Comparison of ENCODE assay signal across 16 cellular contexts in genomic region chr17:17440938-17441730, GRCh38. TPM values are rescaled to one million over a fixed set of nuclear protein-coding genes. Genes with fewer than 3 reads are reported as not detected.
DNase-seq lines count a peak whose midpoint lies in the region; ATAC-seq and TF ChIP-seq lines count a peak whose summit lies in the region.
"Had no signal": no experiment of that assay in that cellular context is flagged by ENCODE, and none has a peak within 500 bp of the region (broad histone marks: within the 10 kb centered on the region; RNA-seq: fewer than 3 reads in every experiment).

No MANE protein-coding gene starts in this region.

- H3K36me3 Mint-ChIP-seq in CD4-positive, CD25-positive, alpha-beta regulatory T cell: no peaks in the 10 kb centered on the region
- H3K36me3 Mint-ChIP-seq in neural crest cell (ENCODE audit: low read depth): peaks cover 3% of the 10 kb centered on the region
- no peaks in the 10 kb centered on the region for H3K36me3 Mint-ChIP-seq in naive thymus-derived CD8-positive, alpha-beta T cell

- H3K27me3 Mint-ChIP-seq in CD4-positive, CD25-positive, alpha-beta regulatory T cell: peaks cover 5% of the 10 kb centered on the region
- H3K27me3 Mint-ChIP-seq in neural crest cell (ENCODE audit: low read depth): peaks cover 4% of the 10 kb centered on the region
- H3K27me3 Mint-ChIP-seq in naive thymus-derived CD8-positive, alpha-beta T cell: peaks cover 0 to 2% (median 0%) of the 10 kb centered on the region in 5 donors

- H2BK20ac ChIP-seq in IMR-90 (ENCODE audit: low read depth, low read length): no peak overlapping the region

- no peak overlapping the region for H3K4me3 ChIP-seq in CD4-positive, CD25-positive, alpha-beta regulatory T cell (ENCODE audit: low read depth, low read length)
- no peak overlapping the region for H3K4me3 ChIP-seq in IMR-90 (ENCODE audit: insufficient read depth, low read depth, low read length)
- H3K4me3 ChIP-seq in body of pancreas: no peak overlapping the region
- H3K4me3 ChIP-seq: ascending aorta, HAP-1, thoracic aorta had no signal

- no peak overlapping the region for H2AFZ ChIP-seq in IMR-90 (replicated peaks; ENCODE audit: low read length, poor library complexity)
- H2AFZ ChIP-seq: parathyroid adenoma had no signal

- H2AK5ac ChIP-seq in IMR-90 (ENCODE audit: low read depth, low read length): peak overlapping the region; percentile 25; the same call in 1 of the 2 replicates

- H4K20me1 ChIP-seq in IMR-90 (ENCODE audit: insufficient read depth, low read length): no peaks in the 10 kb centered on the region

- H3K9ac ChIP-seq in IMR-90 (ENCODE audit: low read depth, low read length): no peak overlapping the region
- H3K9ac ChIP-seq: parathyroid adenoma had no signal

- no peak overlapping the region for H3K23ac ChIP-seq in IMR-90 (ENCODE audit: low read depth, low read length)

- H3K27me3 ChIP-seq in CD4-positive, CD25-positive, alpha-beta regulatory T cell (ENCODE audit: control insufficient read depth, insufficient read depth, low read length): no peaks in the 10 kb centered on the region
- H3K27me3 ChIP-seq in IMR-90 (ENCODE audit: control insufficient read depth, insufficient read depth, low read length) (no peaks in the 10 kb centered on the region), body of pancreas (no peaks in the 10 kb centered on the region)
- H3K27me3 ChIP-seq: ascending aorta had no signal

- DNase-seq in CD4-positive, CD25-positive, alpha-beta regulatory T cell: no peak
- DNase-seq in IMR-90: no peak
- DNase-seq in body of pancreas: no peak
- DNase-seq in neural crest cell (ENCODE audit: low read depth, low spot score): no peak
- no peak for DNase-seq in naive thymus-derived CD8-positive, alpha-beta T cell
- DNase-seq in AML-193 (lab: John Stamatoyannopoulos, UW): no peak
- DNase-seq: activated CD4-positive, alpha-beta T cell treated with anti-CD3 and anti-CD28 coated beads, Interleukin-2, amount 50 U/mL, for 4 hours; activated naive CD4-positive, alpha-beta T cell treated with Interleukin-2 at 50 U/mL for 16 hours; activated T-cell treated with anti-CD3 and anti-CD28 coated beads for 4 hours; DND-41; foreskin keratinocyte had no signal

- TF ChIP-seq POLR2A in IMR-90 (IDR thresholded peaks at IDR 0.05; ENCODE audit: low read depth, low read length) (no peak), body of pancreas (IDR thresholded peaks at IDR 0.05) (no peak)

- peaks cover 19% of the 10 kb centered on the region for H3K9me1 ChIP-seq in IMR-90 (ENCODE audit: insufficient read depth, low read length)

- H3K4me1 Mint-ChIP-seq in CD4-positive, CD25-positive, alpha-beta regulatory T cell: peaks cover 0 to 9% (median 4%) of the 10 kb centered on the region in 4 donors
- peaks cover 7% of the 10 kb centered on the region for H3K4me1 Mint-ChIP-seq in neural crest cell
- peaks cover 2 to 12% (median 5%) of the 10 kb centered on the region in 4 donors for H3K4me1 Mint-ChIP-seq in naive thymus-derived CD8-positive, alpha-beta T cell

- H3K9me3 ChIP-seq in CD4-positive, CD25-positive, alpha-beta regulatory T cell (ENCODE audit: control insufficient read depth in 2 of 2, low read length in 2 of 2): no peaks in the 10 kb centered on the region
- no peaks in the 10 kb centered on the region for H3K9me3 ChIP-seq in IMR-90 (ENCODE audit: control insufficient read depth, insufficient read depth, low read length)
- no peaks in the 10 kb centered on the region for H3K9me3 ChIP-seq in body of pancreas
- H3K9me3 ChIP-seq: ascending aorta, HAP-1, thoracic aorta had no signal

- no peak overlapping the region; the same call in 1 of the 2 replicates for H4K5ac ChIP-seq in IMR-90 (ENCODE audit: low read depth, low read length)

- no peak overlapping the region for H4K91ac ChIP-seq in IMR-90 (ENCODE audit: insufficient read depth, low read depth, low read length)

- no peak overlapping the region for H3K4me2 ChIP-seq in IMR-90 (ENCODE audit: low read depth, low read length)

- peaks cover 3% of the 10 kb centered on the region for H3K4me1 ChIP-seq in CD4-positive, CD25-positive, alpha-beta regulatory T cell (ENCODE audit: control insufficient read depth, insufficient read depth, low read length, poor library complexity, severe bottlenecking)
- peaks cover 9% of the 10 kb centered on the region for H3K4me1 ChIP-seq in IMR-90 (ENCODE audit: control insufficient read depth, insufficient read depth, low read length)
- peaks cover 18% of the 10 kb centered on the region for H3K4me1 ChIP-seq in body of pancreas
- H3K4me1 ChIP-seq: ascending aorta, foreskin keratinocyte, HAP-1 had no signal

- no peak overlapping the region; the same call in 2 of the 3 replicates for H2BK15ac ChIP-seq in IMR-90 (ENCODE audit: low read depth, low read length)

- 93% methylated on average over 2 of the region's 11 CpGs; no CpG with 5 or more reads in 1 of the 2 experiments for WGBS in IMR-90 (ENCODE audit: extremely low coverage in 2 of 2, insufficient read length in 1 of 2), 2 experiments
- 88 to 93% methylated on average over 11 of the region's 11 CpGs for WGBS in body of pancreas, 2 donors

- no peak for ATAC-seq in CD4-positive, CD25-positive, alpha-beta regulatory T cell (ENCODE audit: low read depth in 2 of 2)
- ATAC-seq in IMR-90 (ENCODE audit: low read depth): no peak
- no peak for ATAC-seq in body of pancreas
- no peak for ATAC-seq in naive thymus-derived CD8-positive, alpha-beta T cell
- ATAC-seq in HG03097 (IDR thresholded peaks at IDR 0.05; ENCODE audit: low FRiP score, unreplicated experiment): no peak
- ATAC-seq: foreskin keratinocyte had no signal

- POLR2A ChIA-PET in IMR-90 (lab: Charles Lee; ENCODE audit: unreplicated experiment): no interaction called here
- POLR2A ChIA-PET in naive thymus-derived CD8-positive, alpha-beta T cell (lab: Charles Lee): interaction anchor here (0.8 to 1.3 kb wide), 2 partner anchors 46 to 48 kb away, joined by 3 to 5 read pairs; no protein-coding TSS in a partner anchor

- BruUV-seq in IMR-90 (replicated peaks; lab: Mats Ljungman, UMichigan): no TSS peak

- dilution Hi-C loops in IMR-90 (cut with HindIII; ENCODE audit: low sequenced_read_pairs, unreplicated experiment): no loop called here

- H3K27ac Mint-ChIP-seq in CD4-positive, CD25-positive, alpha-beta regulatory T cell: peak overlapping the region in 2 of 3 donors; percentile 9 to 62
- H3K27ac Mint-ChIP-seq in neural crest cell (ENCODE audit: unreplicated experiment): peak overlapping the region; percentile 67
- no peak overlapping the region for H3K27ac Mint-ChIP-seq in naive thymus-derived CD8-positive, alpha-beta T cell

- H4K8ac ChIP-seq in IMR-90 (ENCODE audit: low read depth in 2 of 2, low read length in 2 of 2): no peak overlapping the region

- in situ Hi-C loops in IMR-90 (cut with MboI; ENCODE audit: low sequenced_read_pairs): no loop called here

- no peak overlapping the region for H2AK9ac ChIP-seq in IMR-90 (replicated peaks; ENCODE audit: low read depth, low read length, poor library complexity)

- no peak overlapping the region for H3K27ac ChIP-seq in CD4-positive, CD25-positive, alpha-beta regulatory T cell (ENCODE audit: insufficient read depth, low read length, poor library complexity, severe bottlenecking)
- H3K27ac ChIP-seq in IMR-90 (ENCODE audit: insufficient read depth, low read length) (no peak overlapping the region), body of pancreas (peak overlapping the region; percentile 72 to 87 (median 78))
- H3K27ac ChIP-seq: ascending aorta, foreskin keratinocyte, parathyroid adenoma, thoracic aorta had no signal

- H3K79me1 ChIP-seq in IMR-90 (ENCODE audit: low read depth in 1 of 2, low read length in 2 of 2): no peaks in the 10 kb centered on the region

- no peak overlapping the region for H3K4me3 Mint-ChIP-seq in CD4-positive, CD25-positive, alpha-beta regulatory T cell
- no peak overlapping the region for H3K4me3 Mint-ChIP-seq in neural crest cell
- H3K4me3 Mint-ChIP-seq in naive thymus-derived CD8-positive, alpha-beta T cell: no peak overlapping the region

- no peaks in the 10 kb centered on the region for H3K9me3 Mint-ChIP-seq in CD4-positive, CD25-positive, alpha-beta regulatory T cell
- H3K9me3 Mint-ChIP-seq in neural crest cell: peaks cover 5% of the 10 kb centered on the region
- H3K9me3 Mint-ChIP-seq in naive thymus-derived CD8-positive, alpha-beta T cell: no peaks in the 10 kb centered on the region

- intact Hi-C loops in IMR-90 (cut with micrococcal nuclease): no loop called here
- intact Hi-C loops in body of pancreas (cut with DNase I): no loop called here

- 0 out of 2 replicates have a peak overlapping the region, but pooled peaks have one; percentile 41 for H3K14ac ChIP-seq in IMR-90 (replicated peaks; ENCODE audit: low read depth, low read length)

- no peak overlapping the region for H3K56ac ChIP-seq in IMR-90 (ENCODE audit: extremely low read depth, insufficient read depth, low read length)

- H3K36me3 ChIP-seq in CD4-positive, CD25-positive, alpha-beta regulatory T cell (ENCODE audit: control insufficient read depth, insufficient read depth, low read length): no peaks in the 10 kb centered on the region
- H3K36me3 ChIP-seq in IMR-90 (ENCODE audit: control insufficient read depth, insufficient read depth, low read length): no peaks in the 10 kb centered on the region
- no peaks in the 10 kb centered on the region for H3K36me3 ChIP-seq in body of pancreas (replicated peaks in 1 of 2; ENCODE audit: insufficient read depth in 1 of 2, low read depth in 2 of 2)
- H3K36me3 ChIP-seq: ascending aorta, HAP-1, thoracic aorta had no signal

- TF ChIP-seq RAD21 in IMR-90 (IDR thresholded peaks at IDR 0.05; ENCODE audit: low read length): no peak

- no peak overlapping the region for H3K18ac ChIP-seq in IMR-90 (ENCODE audit: low read depth, low read length)

- H2BK120ac ChIP-seq in IMR-90 (ENCODE audit: low read depth, low read length): no peak overlapping the region

- H3K4ac ChIP-seq in IMR-90 (ENCODE audit: low read depth, low read length): no peak overlapping the region

- CTCF ChIA-PET in IMR-90 (lab: Yijun Ruan, JAX): no interaction called here

- TF ChIP-seq CTCF in IMR-90 (conservative IDR thresholded peaks at IDR 0.05; ENCODE audit: low read depth, low read length): no peak
- no peak for TF ChIP-seq CTCF in body of pancreas (IDR thresholded peaks at IDR 0.05)
- no peak for TF ChIP-seq CTCF in neural crest cell (conservative IDR thresholded peaks at IDR 0.05)

- no peak overlapping the region for H2BK5ac ChIP-seq in IMR-90 (ENCODE audit: low read depth, low read length, poor library complexity, severe bottlenecking)

RNA-seq across cellular contexts. Expression of gene MED9, which starts 35.7 kb away (rescaled TPM):
- total RNA-seq in CD4-positive, CD25-positive, alpha-beta regulatory T cell: 21.6 TPM
- polyA plus RNA-seq in CD4-positive, CD25-positive, alpha-beta regulatory T cell: 10 to 100 TPM; 13.7 to 16.6 (median 15.9) TPM
- total RNA-seq in IMR-90 (2012; rRNA removed) (6.1 and 8.9 TPM in 2 replicates), body of pancreas (1 to 10 TPM; 4.9 to 7.8 TPM), neural crest cell (20.5 and 22.2 TPM in 2 replicates)
- 9.1 and 10.1 TPM in 2 replicates for polyA plus RNA-seq in IMR-90 (2012; rRNA removed)
- polyA plus RNA-seq in IMR-90 (2012; cell fraction: cytosol; rRNA removed): 3.3 and 9.5 TPM in 2 replicates
- polyA plus RNA-seq in IMR-90 (2012; cell fraction: nucleus; rRNA removed; ENCODE audit: low replicate concordance): 12.6 and 13.5 TPM in 2 replicates
- 10 to 100 TPM; 19.2 to 20.4 TPM for total RNA-seq in naive thymus-derived CD8-positive, alpha-beta T cell
- 10 to 100 TPM; 11.9 to 17.4 (median 13.7) TPM for polyA plus RNA-seq in naive thymus-derived CD8-positive, alpha-beta T cell

RNA-seq across cellular contexts. Expression of gene RASD1, which starts 55.1 kb away (rescaled TPM):
- 0.72 TPM for total RNA-seq in CD4-positive, CD25-positive, alpha-beta regulatory T cell
- under 1 TPM in 2 of 4 donors, not detected in 2; 0.12 to 0.26 TPM for polyA plus RNA-seq in CD4-positive, CD25-positive, alpha-beta regulatory T cell
- 0.54 and 1.1 TPM in 2 replicates for total RNA-seq in IMR-90 (2012; rRNA removed)
- 1.4 and 1.8 TPM in 2 replicates for polyA plus RNA-seq in IMR-90 (2012; rRNA removed)
- 1.2 and 5.9 TPM in 2 replicates for polyA plus RNA-seq in IMR-90 (2012; cell fraction: cytosol; rRNA removed)
- 8.4 and 9.1 TPM in 2 replicates for polyA plus RNA-seq in IMR-90 (2012; cell fraction: nucleus; rRNA removed; ENCODE audit: low replicate concordance)
- total RNA-seq in body of pancreas: 10 to 100 TPM; 17.6 to 58.0 TPM
- total RNA-seq in neural crest cell: 8.0 and 8.3 TPM in 2 replicates
- total RNA-seq in naive thymus-derived CD8-positive, alpha-beta T cell: 1 to 10 TPM; 2.8 to 4.2 TPM
- under 1 TPM; 0.23 to 0.54 (median 0.35) TPM for polyA plus RNA-seq in naive thymus-derived CD8-positive, alpha-beta T cell

Comparison
In these comparisons a context has a peak if more than half of its experiments do, and no peak if none do; other contexts are left out.
1. H3K27ac ChIP-seq: peak in body of pancreas (4 of 4); none in CD4-positive, CD25-positive, alpha-beta regulatory T cell (single experiment) and IMR-90 (single experiment).
2. H3K27ac Mint-ChIP-seq: peak in CD4-positive, CD25-positive, alpha-beta regulatory T cell (2 of 3) and neural crest cell (single experiment); none in naive thymus-derived CD8-positive, alpha-beta T cell (0 of 10).